14 cellular contexts compared by ENCODE assay signal in genomic region chr13:102897371-102898138, GRCh38. TPM values are rescaled to one million over a fixed set of nuclear protein-coding genes. Genes with fewer than 3 reads are reported as not detected.
DNase-seq lines count a peak whose midpoint lies in the region; ATAC-seq and TF ChIP-seq lines count a peak whose summit lies in the region.
"Had no signal": no experiment of that assay in that cellular context is flagged by ENCODE, and none has a peak within 500 bp of the region (broad histone marks: within the 10 kb centered on the region; RNA-seq: fewer than 3 reads in every experiment).

No MANE protein-coding gene starts in this region.

- H3K9me3 Mint-ChIP-seq in nephron progenitor cell: no peaks in the 10 kb centered on the region

- ATAC-seq in Right ventricle myocardium inferior (peak; percentile 95), heart right ventricle (peak; percentile 90 to 99 (median 96)), upper lobe of right lung (peak; percentile 38)

- DNase-seq in Right ventricle myocardium inferior (ENCODE audit: missing footprints) (peak; percentile 77), right atrium auricular region (ENCODE audit: low spot score) (no peak), heart right ventricle (peak; percentile 63 to 71), nephron progenitor cell (no peak), upper lobe of right lung (no peak), GM03348 (ENCODE audit: low spot score) (no peak), medulla oblongata (ENCODE audit: extremely low spot score) (no peak), LoVo (ENCODE audit: low spot score) (no peak)
- DNase-seq: DMS 273 treated with DMSO at 0.1 percent for 48 hours, NCI-H2029, NCI-H510A treated with DMSO at 0.1 percent for 48 hours had no signal

- intact Hi-C loops in Right ventricle myocardium inferior (cut with DNase I) (loop anchor here (1.0 kb wide), 1 partner anchor 17 kb away; no protein-coding TSS in a partner anchor), heart right ventricle (cut with DNase I) (no loop called here), upper lobe of right lung (cut with DNase I) (no loop called here)

- peak overlapping the region; percentile 8 for H3K27ac Mint-ChIP-seq in nephron progenitor cell

- H3K4me3 Mint-ChIP-seq in nephron progenitor cell: no peak overlapping the region

- H3K27me3 Mint-ChIP-seq in nephron progenitor cell (ENCODE audit: low read depth, poor library complexity): no peaks in the 10 kb centered on the region

- 54 to 68% methylated on average over 6 of the region's 6 CpGs for WGBS in heart right ventricle, 2 donors

- H3K4me1 Mint-ChIP-seq in nephron progenitor cell: peaks cover 3% of the 10 kb centered on the region

- H3K4me3 ChIP-seq in right atrium auricular region (no peak overlapping the region), heart right ventricle (no peak overlapping the region), upper lobe of right lung (no peak overlapping the region)
- H3K4me3 ChIP-seq: BLaER1 treated with 17β-estradiol and CSF1 and Interleukin-3, amounts not matched to agents 10 nM and 100 nM; SJSA1 had no signal

- no peaks in the 10 kb centered on the region for H3K9me3 ChIP-seq in right atrium auricular region
- H3K9me3 ChIP-seq in heart right ventricle: no peaks in the 10 kb centered on the region
- no peaks in the 10 kb centered on the region for H3K9me3 ChIP-seq in upper lobe of right lung
- H3K9me3 ChIP-seq: BLaER1 treated with 17β-estradiol and CSF1 and Interleukin-3, amounts not matched to agents 10 nM and 100 nM; SJSA1 had no signal

- H3K4me1 ChIP-seq in right atrium auricular region (peaks cover 0 to 7% of the 10 kb centered on the region in 2 donors), heart right ventricle (peaks cover 0 to 33% (median 3%) of the 10 kb centered on the region in 9 donors), upper lobe of right lung (no peaks in the 10 kb centered on the region)
- H3K4me1 ChIP-seq: BLaER1 treated with 17β-estradiol and CSF1 and Interleukin-3, amounts not matched to agents 10 nM and 100 nM; SJSA1 had no signal

- H3K36me3 ChIP-seq in right atrium auricular region (no peaks in the 10 kb centered on the region), heart right ventricle (no peaks in the 10 kb centered on the region), upper lobe of right lung (no peaks in the 10 kb centered on the region)
- H3K36me3 ChIP-seq: BLaER1 treated with 17β-estradiol and CSF1 and Interleukin-3, amounts not matched to agents 10 nM and 100 nM; SJSA1 had no signal

- no peaks in the 10 kb centered on the region for H3K36me3 Mint-ChIP-seq in nephron progenitor cell (ENCODE audit: low read depth)

- H3K27me3 ChIP-seq in right atrium auricular region (no peaks in the 10 kb centered on the region), heart right ventricle (no peaks in the 10 kb centered on the region), upper lobe of right lung (no peaks in the 10 kb centered on the region)
- H3K27me3 ChIP-seq: BLaER1 treated with 17β-estradiol and CSF1 and Interleukin-3, amounts not matched to agents 10 nM and 100 nM had no signal

- TF ChIP-seq CTCF in right atrium auricular region (IDR thresholded peaks at IDR 0.05) (no peak), heart right ventricle (IDR thresholded peaks at IDR 0.05) (no peak), nephron progenitor cell (IDR thresholded peaks at IDR 0.05) (no peak), upper lobe of right lung (IDR thresholded peaks at IDR 0.05) (no peak)

- peak overlapping the region in 1 of 2 donors; percentile 21 for H3K27ac ChIP-seq in right atrium auricular region
- peak overlapping the region; percentile 41 to 86 (median 64) for H3K27ac ChIP-seq in heart right ventricle
- H3K27ac ChIP-seq in upper lobe of right lung: no peak overlapping the region
- H3K27ac ChIP-seq: 22Rv1; BLaER1 treated with 17β-estradiol and CSF1 and Interleukin-3, amounts not matched to agents 10 nM and 100 nM; SJSA1 had no signal

RNA-seq across cellular contexts. Expression of gene ERCC5, which starts 51.7 kb away (rescaled TPM):
- total RNA-seq in Right ventricle myocardium inferior (27.3 TPM), right atrium auricular region (10 to 100 TPM; 38.2 to 40.0 TPM), heart right ventricle (10 to 100 TPM; 26.5 to 37.7 (median 33.4) TPM), upper lobe of right lung (50.7 TPM)
- 10 to 100 TPM; 18.1 to 59.5 TPM for polyA plus RNA-seq in heart right ventricle

Comparison
In these comparisons a context has a peak if more than half of its experiments do, and no peak if none do; other contexts are left out.
1. DNase-seq: peak in Right ventricle myocardium inferior (single experiment) and heart right ventricle (2 of 2); none in right atrium auricular region (single experiment), nephron progenitor cell (single experiment), upper lobe of right lung (single experiment), GM03348 (single experiment), medulla oblongata (single experiment) and LoVo (single experiment).
2. ATAC-seq: peak in every context shown above with its lines; median percentile 96 in heart right ventricle; 95 in Right ventricle myocardium inferior; 38 in upper lobe of right lung.